ENCODE assay signal across 19 cellular contexts in the genomic region with DNA sequence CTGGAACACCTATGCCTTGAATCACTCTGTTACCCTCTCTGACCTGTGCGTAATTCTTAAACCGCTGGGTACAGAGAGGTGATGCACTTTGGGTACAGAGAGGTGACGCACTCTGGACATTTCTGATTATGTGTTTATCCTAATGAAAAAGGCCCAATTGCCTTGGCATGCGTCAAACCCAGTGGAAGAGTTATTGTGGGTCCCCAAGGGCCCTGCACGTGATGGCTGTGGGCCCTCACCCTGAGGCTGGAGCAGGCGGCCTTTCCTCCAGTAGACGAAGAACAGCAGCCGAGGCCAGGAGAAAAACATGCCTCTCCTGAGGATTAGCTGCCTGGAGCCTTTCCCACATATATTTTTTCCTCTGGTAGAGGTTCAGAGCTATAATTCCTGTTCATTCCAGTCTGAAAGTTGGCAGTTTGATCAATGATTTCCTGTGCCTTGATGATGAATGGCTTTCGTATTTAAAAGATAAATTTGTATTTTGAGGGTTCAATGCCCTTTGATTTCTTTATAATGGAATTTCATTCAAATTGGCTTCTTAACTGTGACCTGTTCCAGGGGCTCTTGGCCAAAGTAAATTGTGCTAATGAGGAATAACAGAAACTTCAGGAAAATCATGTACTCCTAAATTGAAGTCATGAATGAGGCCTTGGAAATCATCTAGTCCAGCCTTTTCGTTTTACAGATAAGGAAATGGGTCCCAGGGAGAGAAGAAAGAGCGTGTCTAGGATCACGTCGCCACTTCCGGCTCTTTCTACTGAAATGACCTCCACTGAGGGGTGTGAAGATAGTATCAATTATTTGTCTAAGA. TPM values are rescaled to one million over a fixed set of nuclear protein-coding genes. Genes with fewer than 3 reads are reported as not detected.
DNase-seq lines count a peak whose midpoint lies in the region; ATAC-seq and TF ChIP-seq lines count a peak whose summit lies in the region.
"Had no signal": no experiment of that assay in that cellular context is flagged by ENCODE, and none has a peak within 500 bp of the region (broad histone marks: within the 10 kb centered on the region; RNA-seq: fewer than 3 reads in every experiment).

No MANE protein-coding gene starts in this region.

- DNase-seq in body of pancreas (peak in 3 of 4 donors; percentile 26 to 36 (median 32)), heart left ventricle (peak; percentile 45 to 86 (median 72)), omental fat pad (ENCODE audit: low spot score) (no peak), thyroid gland (peak; percentile 20 to 25), NCI-H524 treated with DMSO at 0.1 percent for 48 hours (lab: John Stamatoyannopoulos, UW) (no peak), HUDEP-2 (lab: John Stamatoyannopoulos, UW; ENCODE audit: unreplicated experiment in 76 of 76) (no peak), SKM-1 treated with dmso at 0.1 percent for 144 hours (lab: John Stamatoyannopoulos, UW; ENCODE audit: unreplicated experiment) (no peak)
- DNase-seq: activated B cell treated with CpG ODN at 0.5 μM for 24 hours, activated gamma-delta T cell, caudate nucleus, GM23248, lower lobe of right lung, NCI-H1105 treated with DMSO at 0.1 percent for 48 hours, NCI-H345 had no signal

- ATAC-seq in body of pancreas (peak; percentile 71), heart left ventricle (peak; percentile 80 to 94 (median 88)), omental fat pad (ENCODE audit: low FRiP score) (peak; percentile 77), HG03520 (IDR thresholded peaks at IDR 0.05; ENCODE audit: unreplicated experiment) (no peak)
- ATAC-seq: lower lobe of right lung, Panc1 had no signal

- H3K4me1 ChIP-seq in body of pancreas (peaks cover 5% of the 10 kb centered on the region), heart left ventricle (peaks cover 0 to 34% (median 20%) of the 10 kb centered on the region in 12 donors), thyroid gland (no peaks in the 10 kb centered on the region)
- H3K4me1 ChIP-seq: BLaER1 treated with 17β-estradiol and CSF1 and Interleukin-3, amounts not matched to agents 10 nM and 100 nM had no signal

- H3K36me3 ChIP-seq in body of pancreas (replicated peaks in 1 of 2; ENCODE audit: insufficient read depth in 1 of 2, low read depth in 2 of 2): peaks cover 0 to 2% of the 10 kb centered on the region in 2 donors
- H3K36me3 ChIP-seq in heart left ventricle: peaks cover 0 to 38% (median 13%) of the 10 kb centered on the region in 9 donors
- no peaks in the 10 kb centered on the region for H3K36me3 ChIP-seq in thyroid gland
- H3K36me3 ChIP-seq: lower lobe of right lung, neutrophil had no signal

- H3K27ac ChIP-seq in body of pancreas: peak overlapping the region in 2 of 4 donors; percentile 23 to 44
- peak overlapping the region; percentile 40 to 82 (median 68) for H3K27ac ChIP-seq in heart left ventricle
- H3K27ac ChIP-seq in thyroid gland: peak overlapping the region in 1 of 3 donors; percentile 14
- H3K27ac ChIP-seq: BLaER1 treated with 17β-estradiol and CSF1 and Interleukin-3, amounts not matched to agents 10 nM and 100 nM; GM23248; hepatocyte; lower lobe of right lung; neutrophil had no signal

- H3K4me3 ChIP-seq in body of pancreas: no peak overlapping the region
- H3K4me3 ChIP-seq in heart left ventricle: peak overlapping the region in 1 of 12 donors; percentile 7
- H3K4me3 ChIP-seq in thyroid gland (replicated peaks in 1 of 3): no peak overlapping the region
- H3K4me3 ChIP-seq: BLaER1 treated with 17β-estradiol and CSF1 and Interleukin-3, amounts not matched to agents 10 nM and 100 nM; GM23248; hepatocyte; lower lobe of right lung had no signal

- no peaks in the 10 kb centered on the region for H3K27me3 ChIP-seq in body of pancreas
- no peaks in the 10 kb centered on the region for H3K27me3 ChIP-seq in heart left ventricle
- H3K27me3 ChIP-seq in thyroid gland: no peaks in the 10 kb centered on the region
- H3K27me3 ChIP-seq: BLaER1 treated with 17β-estradiol and CSF1 and Interleukin-3, amounts not matched to agents 10 nM and 100 nM; hepatocyte; neutrophil had no signal

- H3K9me3 ChIP-seq in body of pancreas (no peaks in the 10 kb centered on the region), heart left ventricle (no peaks in the 10 kb centered on the region), thyroid gland (no peaks in the 10 kb centered on the region)
- H3K9me3 ChIP-seq: lower lobe of right lung, neutrophil had no signal

- intact Hi-C loops in body of pancreas (cut with DNase I) (no loop called here), heart left ventricle (cut with DNase I) (loop anchor here in 1 of 10 donors (2.0 kb wide), 1 partner anchor 23 kb away; a partner anchor contains a TSS), thyroid gland (cut with DNase I) (no loop called here)

- TF ChIP-seq CTCF in body of pancreas (IDR thresholded peaks at IDR 0.05) (no peak), heart left ventricle (IDR thresholded peaks at IDR 0.05) (no peak), omental fat pad (IDR thresholded peaks at IDR 0.05) (no peak), thyroid gland (IDR thresholded peaks at IDR 0.05) (no peak)

- WGBS in body of pancreas, 2 donors: 51 to 66% methylated on average over 13 to 14 of the region's 14 CpGs
- 48 to 59% (median 55%) methylated on average over 14 of the region's 14 CpGs for WGBS in heart left ventricle, 4 donors
- WGBS in thyroid gland, 2 donors: 74 to 77% methylated on average over 14 of the region's 14 CpGs

- no peak for TF ChIP-seq POLR2A in body of pancreas (IDR thresholded peaks at IDR 0.05)
- TF ChIP-seq POLR2A in heart left ventricle (IDR thresholded peaks at IDR 0.05): no peak
- no peak for TF ChIP-seq POLR2A in thyroid gland (IDR thresholded peaks at IDR 0.05)

RNA-seq across cellular contexts. Expression of a gene that starts 22.8 kb away (rescaled TPM):
- total RNA-seq in body of pancreas: 1 to 10 TPM; 5.3 to 8.0 TPM
- 1 to 10 TPM; 1.6 to 4.5 (median 3.9) TPM for total RNA-seq in heart left ventricle
- polyA plus RNA-seq in heart left ventricle: 1 to 10 TPM in 1 of 2 donors, under 1 TPM in 1; 0.95 to 1.5 TPM
- 10 to 100 TPM; 10.4 to 38.1 (median 20.9) TPM for total RNA-seq in omental fat pad
- total RNA-seq in thyroid gland: 1 to 10 TPM; 2.6 to 9.3 (median 6.4) TPM

RNA-seq across cellular contexts. Expression of a gene that starts 51.5 kb away (rescaled TPM):
- 1,000 to 10,000 TPM; 1,348 to 1,410 TPM for total RNA-seq in body of pancreas
- total RNA-seq in heart left ventricle: 1,000 to 10,000 TPM in 4 of 9 donors, 100 to 1,000 TPM in 5; 589 to 1,268 (median 975) TPM
- 1,000 to 10,000 TPM; 1,493 to 1,652 TPM for polyA plus RNA-seq in heart left ventricle
- 1,000 to 10,000 TPM; 1,226 to 1,596 (median 1,494) TPM for total RNA-seq in omental fat pad
- 1,000 to 10,000 TPM in 3 of 4 donors, 100 to 1,000 TPM in 1; 946 to 1,987 (median 1,133) TPM for total RNA-seq in thyroid gland

Comparison
In these comparisons a context has a peak if more than half of its experiments do, and no peak if none do; other contexts are left out.
1. DNase-seq: peak in body of pancreas (3 of 4), heart left ventricle (5 of 5) and thyroid gland (2 of 2); none in omental fat pad (single experiment), NCI-H524 treated with DMSO at 0.1 percent for 48 hours (single experiment), HUDEP-2 (0 of 76) and SKM-1 treated with dmso at 0.1 percent for 144 hours (single experiment).